8 cellular contexts compared by ENCODE assay signal in genomic region chr2:54557601-54558187, GRCh38.
DNase-seq lines count a peak whose midpoint lies in the region; ATAC-seq and TF ChIP-seq lines count a peak whose summit lies in the region.

No MANE protein-coding gene starts in this region.

- H3K4me1 Mint-ChIP-seq in activated CD4-positive, alpha-beta T cell treated with anti-CD3 and anti-CD28 coated beads, Interleukin-2, amount 10 ng/mL, durations not matched to agents 7 days and 5 days = peaks cover 36% of the 10 kb centered on the region
- H3K4me1 Mint-ChIP-seq in memory B cell = peaks cover 44% of the 10 kb centered on the region

- peak overlapping the region; percentile 76 for H3K27ac Mint-ChIP-seq in activated CD4-positive, alpha-beta T cell treated with anti-CD3 and anti-CD28 coated beads, Interleukin-2, amount 10 ng/mL, durations not matched to agents 7 days and 5 days
- H3K27ac Mint-ChIP-seq in memory B cell = peak overlapping the region; percentile 87

- POLR2A ChIA-PET in activated CD4-positive, alpha-beta T cell treated with anti-CD3 and anti-CD28 coated beads, Interleukin-2, amount 10 ng/mL, durations not matched to agents 7 days and 5 days (lab: Charles Lee) = interaction anchor here (0.6 kb wide), 1 partner anchor 563 kb away, joined by 3 read pairs; no protein-coding TSS in a partner anchor

- H3K36me3 Mint-ChIP-seq in activated CD4-positive, alpha-beta T cell treated with anti-CD3 and anti-CD28 coated beads, Interleukin-2, amount 10 ng/mL, durations not matched to agents 7 days and 5 days (ENCODE audit: low read depth) = peaks cover 29% of the 10 kb centered on the region
- H3K36me3 Mint-ChIP-seq in memory B cell = no peaks in the 10 kb centered on the region

- CTCF ChIA-PET in activated CD4-positive, alpha-beta T cell treated with anti-CD3 and anti-CD28 coated beads, Interleukin-2, amount 10 ng/mL, durations not matched to agents 7 days and 5 days (lab: Charles Lee) = interaction anchor here (1.1 to 3.7 kb wide), 4 partner anchors 8 to 107 kb away, joined by 3 to 18 read pairs (median 3); no protein-coding TSS in a partner anchor

- ATAC-seq in GM18505 (IDR thresholded peaks at IDR 0.05; ENCODE audit: unreplicated experiment) = peak; percentile 51
- peak; percentile 52 for ATAC-seq in HG02798 (IDR thresholded peaks at IDR 0.05; ENCODE audit: poor library complexity, unreplicated experiment)
- ATAC-seq in memory B cell (ENCODE audit: low read depth) = peak; percentile 79

- TF ChIP-seq POLR2A in GM18505 (IDR thresholded peaks at IDR 0.05; ENCODE audit: borderline replicate concordance, extremely low read depth, insufficient read depth, insufficient read length) = no peak

- peak overlapping the region; percentile 98 for H3K4me3 Mint-ChIP-seq in activated CD4-positive, alpha-beta T cell treated with anti-CD3 and anti-CD28 coated beads, Interleukin-2, amount 10 ng/mL, durations not matched to agents 7 days and 5 days
- H3K4me3 Mint-ChIP-seq in memory B cell = peak overlapping the region; percentile 97

- H3K27me3 Mint-ChIP-seq in activated CD4-positive, alpha-beta T cell treated with anti-CD3 and anti-CD28 coated beads, Interleukin-2, amount 10 ng/mL, durations not matched to agents 7 days and 5 days = peaks cover 2% of the 10 kb centered on the region
- H3K27me3 Mint-ChIP-seq in memory B cell = no peaks in the 10 kb centered on the region

- no peaks in the 10 kb centered on the region for H3K9me3 Mint-ChIP-seq in activated CD4-positive, alpha-beta T cell treated with anti-CD3 and anti-CD28 coated beads, Interleukin-2, amount 10 ng/mL, durations not matched to agents 7 days and 5 days
- no peaks in the 10 kb centered on the region for H3K9me3 Mint-ChIP-seq in memory B cell

- DNase-seq in NCI-H2107 (lab: John Stamatoyannopoulos, UW) = peak; percentile 76
- peak; percentile 72 for DNase-seq in activated CD4-positive, alpha-beta T cell treated with anti-CD3 and anti-CD28 coated beads, Interleukin-2, amount 10 ng/mL, durations not matched to agents 7 days and 5 days
- DNase-seq in ecto neural progenitor cell (ENCODE audit: low spot score) = peak; percentile 86
- peak; percentile 62 to 73 for DNase-seq in memory B cell (ENCODE audit: low spot score in 2 of 2)
- DNase-seq in stimulated activated CD8-positive, alpha-beta memory T cell treated with anti-CD3 and anti-CD28 coated beads, Interleukin-4, amount 100 ng/mL, for 24 hours (ENCODE audit: low read depth) = peak; percentile 52
- DNase-seq in NCI-H1694 (lab: John Stamatoyannopoulos, UW) = no peak
